Comparison of ENCODE assay signal across 8 cellular contexts in genomic region chr1:178310685-178311105, GRCh38.
DNase-seq lines count a peak whose midpoint lies in the region; ATAC-seq lines count a peak whose summit lies in the region.

No MANE protein-coding gene starts in this region.

- H3K4me1 ChIP-seq in SJSA1 (replicated peaks) = no peaks in the 10 kb centered on the region; the same call in 1 of the 2 replicates

- no peak overlapping the region for H3K4me3 ChIP-seq in SJSA1

- peak overlapping the region; percentile 12; the same call in 1 of the 2 replicates for H3K27ac ChIP-seq in SJSA1

- H3K9me3 ChIP-seq in SJSA1 (replicated peaks) = no peaks in the 10 kb centered on the region

- no peaks in the 10 kb centered on the region for H3K36me3 ChIP-seq in SJSA1

- peak; percentile 25 to 40 for ATAC-seq in activated T-cell treated with anti-CD3 and anti-CD28 coated beads, Interleukin-2, amount 50 U/mL, for 4 hours
- ATAC-seq in HG02610 (IDR thresholded peaks at IDR 0.05; ENCODE audit: unreplicated experiment) (peak; percentile 82), esophagus mucosa (peak; percentile 87), naive B cell (ENCODE audit: low read depth in 2 of 2) (peak; percentile 61 to 84)

- no peak overlapping the region for H3K4me3 Mint-ChIP-seq in activated T-cell treated with anti-CD3 and anti-CD28 coated beads, Interleukin-2, amount 50 U/mL, for 4 hours
- no peak overlapping the region for H3K4me3 Mint-ChIP-seq in naive B cell
- H3K4me3 Mint-ChIP-seq in activated T-helper 2 cell treated with anti-CD3 and anti-CD28 coated beads, Interferon-gamma antibody, Interleukin-2, Interleukin-4, amounts not matched to agents 10 μg/mL and 5 μg/mL and 100 μg/mL, durations not matched to agents 14 hours and 24 hours and 36 hours (ENCODE audit: low read depth) = no peak overlapping the region

- intact Hi-C loops in activated T-helper 2 cell treated with anti-CD3 and anti-CD28 coated beads, Interferon-gamma antibody, Interleukin-2, Interleukin-4, amounts not matched to agents 10 μg/mL and 5 μg/mL and 100 μg/mL, durations not matched to agents 14 hours and 24 hours and 36 hours (cut with micrococcal nuclease) = loop anchor here (5.0 kb wide), 1 partner anchor 192 kb away; no protein-coding TSS in a partner anchor

- DNase-seq in activated T-cell treated with anti-CD3 and anti-CD28 coated beads, Interleukin-2, amount 50 U/mL, for 4 hours = no peak
- no peak for DNase-seq in activated T-cell treated with anti-CD3 and anti-CD28 coated beads, Interleukin-2, amount 50 U/mL, for 48 hours
- DNase-seq in NCI-H1105 (lab: John Stamatoyannopoulos, UW) (peak; percentile 35), SJSA1 (ENCODE audit: low read depth in 1 of 2, low spot score in 2 of 2) (peak in 1 of 2 experiments; percentile 52), naive B cell (peak; percentile 57)
- DNase-seq in activated T-helper 2 cell treated with anti-CD3 and anti-CD28 coated beads, Interferon-gamma antibody, Interleukin-2, Interleukin-4, amounts not matched to agents 10 μg/mL and 5 μg/mL and 100 μg/mL, durations not matched to agents 14 hours and 24 hours and 36 hours (ENCODE audit: low spot score) = no peak

- peaks cover 10% of the 10 kb centered on the region for H3K27me3 Mint-ChIP-seq in activated T-cell treated with anti-CD3 and anti-CD28 coated beads, Interleukin-2, amount 50 U/mL, for 4 hours (ENCODE audit: low read depth)
- H3K27me3 Mint-ChIP-seq in naive B cell = peaks cover under 1 to 7% (median 5%) of the 10 kb centered on the region in 3 donors
- no peaks in the 10 kb centered on the region for H3K27me3 Mint-ChIP-seq in activated T-helper 2 cell treated with anti-CD3 and anti-CD28 coated beads, Interferon-gamma antibody, Interleukin-2, Interleukin-4, amounts not matched to agents 10 μg/mL and 5 μg/mL and 100 μg/mL, durations not matched to agents 14 hours and 24 hours and 36 hours (ENCODE audit: low read depth)

- peak overlapping the region in 3 of 6 donors; percentile 41 to 86 (median 63) for H3K27ac Mint-ChIP-seq in naive B cell
- H3K27ac Mint-ChIP-seq in activated T-helper 2 cell treated with anti-CD3 and anti-CD28 coated beads, Interferon-gamma antibody, Interleukin-2, Interleukin-4, amounts not matched to agents 10 μg/mL and 5 μg/mL and 100 μg/mL, durations not matched to agents 14 hours and 24 hours and 36 hours = no peak overlapping the region

- no peaks in the 10 kb centered on the region for H3K9me3 Mint-ChIP-seq in activated T-cell treated with anti-CD3 and anti-CD28 coated beads, Interleukin-2, amount 50 U/mL, for 4 hours
- H3K9me3 Mint-ChIP-seq in naive B cell = peaks cover 0 to 3% (median under 1%) of the 10 kb centered on the region in 7 donors
- H3K9me3 Mint-ChIP-seq in activated T-helper 2 cell treated with anti-CD3 and anti-CD28 coated beads, Interferon-gamma antibody, Interleukin-2, Interleukin-4, amounts not matched to agents 10 μg/mL and 5 μg/mL and 100 μg/mL, durations not matched to agents 14 hours and 24 hours and 36 hours = no peaks in the 10 kb centered on the region

- no peaks in the 10 kb centered on the region for H3K4me1 Mint-ChIP-seq in activated T-cell treated with anti-CD3 and anti-CD28 coated beads, Interleukin-2, amount 50 U/mL, for 4 hours (ENCODE audit: low read depth)
- H3K4me1 Mint-ChIP-seq in naive B cell = no peaks in the 10 kb centered on the region
- H3K4me1 Mint-ChIP-seq in activated T-helper 2 cell treated with anti-CD3 and anti-CD28 coated beads, Interferon-gamma antibody, Interleukin-2, Interleukin-4, amounts not matched to agents 10 μg/mL and 5 μg/mL and 100 μg/mL, durations not matched to agents 14 hours and 24 hours and 36 hours (ENCODE audit: low read depth) = no peaks in the 10 kb centered on the region

- H3K36me3 Mint-ChIP-seq in activated T-cell treated with anti-CD3 and anti-CD28 coated beads, Interleukin-2, amount 50 U/mL, for 4 hours (ENCODE audit: insufficient read depth) = no peaks in the 10 kb centered on the region
- peaks cover 0 to under 1% of the 10 kb centered on the region in 2 donors for H3K36me3 Mint-ChIP-seq in naive B cell
- H3K36me3 Mint-ChIP-seq in activated T-helper 2 cell treated with anti-CD3 and anti-CD28 coated beads, Interferon-gamma antibody, Interleukin-2, Interleukin-4, amounts not matched to agents 10 μg/mL and 5 μg/mL and 100 μg/mL, durations not matched to agents 14 hours and 24 hours and 36 hours (ENCODE audit: low read depth) = no peaks in the 10 kb centered on the region

- H3K27me3 ChIP-seq in SJSA1 (replicated peaks) = no peaks in the 10 kb centered on the region

Comparison
In these comparisons a context has a peak if more than half of its experiments do, and no peak if none do; other contexts are left out.
1. ATAC-seq: peak in every context shown above with its lines; median percentile 87 in esophagus mucosa; 82 in HG02610; 72 in naive B cell; 32 in activated T-cell treated with anti-CD3 and anti-CD28 coated beads, Interleukin-2, amount 50 U/mL, for 4 hours.
2. DNase-seq: peak in NCI-H1105 (single experiment) and naive B cell (single experiment); none in activated T-cell treated with anti-CD3 and anti-CD28 coated beads, Interleukin-2, amount 50 U/mL, for 4 hours (single experiment), activated T-cell treated with anti-CD3 and anti-CD28 coated beads, Interleukin-2, amount 50 U/mL, for 48 hours (0 of 2) and activated T-helper 2 cell treated with anti-CD3 and anti-CD28 coated beads, Interferon-gamma antibody, Interleukin-2, Interleukin-4, amounts not matched to agents 10 μg/mL and 5 μg/mL and 100 μg/mL, durations not matched to agents 14 hours and 24 hours and 36 hours (single experiment).